In genomic region chr10:61225939-61226338, GRCh38 we compare ENCODE assay signal across 27 cellular contexts.
"Had no signal": no experiment of that assay in that cellular context is flagged by ENCODE, and none has a peak within 500 bp of the region (broad histone marks: within the 10 kb centered on the region; RNA-seq: fewer than 3 reads in every experiment).

No MANE protein-coding gene starts in this region.

- H3K9me3 ChIP-seq: testis, thyroid gland, upper lobe of right lung, vagina had no signal

- H3K36me3 ChIP-seq: stomach, suprapubic skin, thoracic aorta, thyroid gland, tibial artery, tibial nerve, transverse colon, upper lobe of left lung, upper lobe of right lung, uterus, vagina had no signal

- H3K4me3 ChIP-seq: stomach, suprapubic skin, testis, thoracic aorta, thyroid gland, tibial artery, tibial nerve, transverse colon, upper lobe of left lung, upper lobe of right lung, uterus, vagina had no signal

- ATAC-seq: stimulated activated effector memory CD8-positive, alpha-beta T cell treated with anti-CD3 and anti-CD28 coated beads, Interleukin-12 subunit alpha, Interleukin-12 subunit beta, amount 100 ng/mL, for 72 hours; stimulated activated memory B cell treated with anti-CD40 and anti-IgM and Interleukin-4, amounts not matched to agents 10 μg/mL and 1 μg/mL and 100 μg/mL, for 72 hours; stimulated activated naive B cell treated with anti-CD40 and anti-IgM and Interleukin-4, amounts not matched to agents 10 μg/mL and 1 μg/mL and 100 μg/mL, for 72 hours; stimulated activated naive CD8-positive, alpha-beta T cell treated with anti-CD3 and anti-CD28 coated beads, Interleukin-15, amount 100 ng/mL, for 72 hours; stimulated activated naive CD8-positive, alpha-beta T cell treated with anti-CD3 and anti-CD28 coated beads, Interleukin-15, Interleukin-2, amounts not matched to agents 100 U/mL and 50 U/mL, for 24 hours; upper lobe of right lung had no signal

- H3K4me1 ChIP-seq: stomach, suprapubic skin, testis, thyroid gland, tibial nerve, transverse colon, upper lobe of left lung, upper lobe of right lung, uterus, vagina had no signal

- FAIRE-seq: urothelium cell line had no signal

- H3K27ac ChIP-seq: stomach, suprapubic skin, testis, thoracic aorta, thyroid gland, tibial artery, tibial nerve, transverse colon, upper lobe of left lung, upper lobe of right lung, uterus, vagina had no signal

- DNase-seq: stimulated activated CD4-positive, alpha-beta T cell treated with anti-CD3 and anti-CD28 coated beads, Interleukin-2, amount 100 ng/mL, for 48 hours; stimulated activated CD4-positive, alpha-beta T cell treated with anti-CD3 and anti-CD28 coated beads, Interleukin-4, amount 100 ng/mL, for 1 hour; stimulated activated CD4-positive, alpha-beta T cell treated with anti-CD3 and anti-CD28 coated beads, Interleukin-4, amount 100 ng/mL, for 24 hours; stimulated activated CD4-positive, alpha-beta T cell treated with anti-CD3 and anti-CD28 coated beads, Interleukin-4, amount 100 ng/mL, for 4 hours; stimulated activated CD8-positive, alpha-beta memory T cell treated with anti-CD3 and anti-CD28 coated beads, Interleukin-4, amount 100 ng/mL, for 48 hours; stimulated activated naive B cell treated with anti-CD40 and anti-IgM and Interleukin-4, amounts not matched to agents 10 μg/mL and 1 μg/mL and 100 μg/mL, for 72 hours; stimulated activated naive CD4-positive, alpha-beta T cell; stimulated activated naive CD4-positive, alpha-beta T cell treated with Interleukin-2 at 50 U/mL for 16 hours; stimulated activated naive CD8-positive, alpha-beta T cell treated with anti-CD3 and anti-CD28 coated beads, Interleukin-15, amount 100 ng/mL, for 72 hours; stimulated activated naive CD8-positive, alpha-beta T cell treated with anti-CD3 and anti-CD28 coated beads, Interleukin-15, Interleukin-2, amounts not matched to agents 100 U/mL and 50 U/mL, for 24 hours; stomach; substantia nigra; testis; thyroid gland; tibial artery; transverse colon; trophoblast cell; upper lobe of right lung; uterus had no signal

- H3K27me3 ChIP-seq: stomach, suprapubic skin, testis, thyroid gland, tibial artery, tibial nerve, transverse colon, upper lobe of left lung, upper lobe of right lung, uterus, vagina had no signal
